ENCODE assay signal across 18 cellular contexts in the genomic region with DNA sequence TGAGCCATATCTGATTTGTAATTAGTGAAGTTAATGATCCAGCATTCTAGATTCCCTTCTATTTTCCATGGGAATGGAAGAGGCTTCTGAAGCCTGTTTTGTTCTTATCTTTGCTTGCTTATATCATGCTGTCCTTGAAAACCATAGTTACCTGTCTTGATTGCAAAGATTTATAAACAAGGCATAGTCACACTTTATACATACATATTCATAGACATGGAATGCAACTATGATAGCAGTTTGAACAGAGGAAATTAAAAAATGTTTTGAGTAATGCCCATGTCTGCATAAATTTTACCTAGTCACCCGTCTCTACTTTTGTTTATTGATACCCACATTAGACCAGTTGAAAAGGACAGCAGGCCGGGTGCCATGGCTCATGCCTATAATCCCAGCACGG.
A peak's percentile ranks its signal among the peaks of the same experiment; 100 is the strongest.
DNase-seq lines count a peak whose midpoint lies in the region; ATAC-seq, FAIRE-seq and TF ChIP-seq lines count a peak whose summit lies in the region.
"Had no signal": no experiment of that assay in that cellular context is flagged by ENCODE, and none has a peak within 500 bp of the region (broad histone marks: within the 10 kb centered on the region; RNA-seq: fewer than 3 reads in every experiment).

No MANE protein-coding gene starts in this region.

- no peaks in the 10 kb centered on the region for H3K27me3 ChIP-seq in heart left ventricle
- H3K27me3 ChIP-seq in right atrium auricular region: no peaks in the 10 kb centered on the region

- H3K27ac ChIP-seq in heart left ventricle (peak overlapping the region in 9 of 12 donors; percentile 5 to 79 (median 50)), right atrium auricular region (peak overlapping the region in 1 of 2 donors; percentile 54)
- H3K27ac ChIP-seq: KMS-11 had no signal

- no peak for ATAC-seq in heart left ventricle
- ATAC-seq in GM19351 (IDR thresholded peaks at IDR 0.05; ENCODE audit: unreplicated experiment): no peak

- FAIRE-seq in GM19239 (lab: Jason Lieb, UNC): no peak
- FAIRE-seq: A204.1, GM12892 had no signal

- H3K9me3 ChIP-seq in heart left ventricle (peaks cover 0 to 9% (median 0%) of the 10 kb centered on the region in 12 donors), right atrium auricular region (no peaks in the 10 kb centered on the region)

- intact Hi-C loops in heart left ventricle (cut with DNase I): loop anchor here in 3 of 10 donors (5.0 to 10.0 kb wide), 2 partner anchors 44 to 61 kb away; no protein-coding TSS in a partner anchor

- 87 to 97% (median 92%) methylated on average over 3 of the region's 3 CpGs for WGBS in heart left ventricle, 4 donors

- TF ChIP-seq CTCF in heart left ventricle (IDR thresholded peaks at IDR 0.05) (no peak), right atrium auricular region (IDR thresholded peaks at IDR 0.05) (no peak), choroid plexus epithelial cell (conservative IDR thresholded peaks at IDR 0.05; ENCODE audit: low read depth, low read length) (no peak)

- H3K4me3 ChIP-seq in heart left ventricle (no peak overlapping the region), right atrium auricular region (no peak overlapping the region), choroid plexus epithelial cell (ENCODE audit: low read depth, low read length) (no peak overlapping the region)

- H3K36me3 ChIP-seq in heart left ventricle (no peaks in the 10 kb centered on the region), right atrium auricular region (no peaks in the 10 kb centered on the region)

- no peak for TF ChIP-seq POLR2A in heart left ventricle (IDR thresholded peaks at IDR 0.05)

- H3K4me1 ChIP-seq in heart left ventricle: peaks cover 0 to 71% (median 29%) of the 10 kb centered on the region in 12 donors
- H3K4me1 ChIP-seq in right atrium auricular region: peaks cover 0 to 39% of the 10 kb centered on the region in 2 donors

- DNase-seq in heart left ventricle (no peak), right atrium auricular region (ENCODE audit: low spot score) (no peak), NCI-H226 (peak; percentile 59), choroid plexus epithelial cell (ENCODE audit: low read depth) (peak; percentile 17), midbrain (lab: John Stamatoyannopoulos, UW) (no peak), GM19239 (ENCODE audit: insufficient read length, low spot score) (no peak), NK-92 (lab: John Stamatoyannopoulos, UW; ENCODE audit: unreplicated experiment) (no peak)
- DNase-seq: CD4-positive, CD25-positive, alpha-beta regulatory T cell; DMS79 treated with DMSO at 0.1 percent for 48 hours; GDM1; GOT3; NCI-H1417; NCI-H1930; NCI-H510A had no signal

Comparison
In these comparisons a context has a peak if more than half of its experiments do, and no peak if none do; other contexts are left out.
1. DNase-seq: peak in NCI-H226 (single experiment) and choroid plexus epithelial cell (single experiment); none in heart left ventricle (0 of 5), right atrium auricular region (single experiment), midbrain (single experiment), GM19239 (single experiment) and NK-92 (single experiment).